ENCODE assay signal across 17 cellular contexts in genomic region chr20:46365483-46366215, GRCh38. TPM values are rescaled to one million over a fixed set of nuclear protein-coding genes. Genes with fewer than 3 reads are reported as not detected.
DNase-seq lines count a peak whose midpoint lies in the region; ATAC-seq, FAIRE-seq and TF ChIP-seq lines count a peak whose summit lies in the region.
"Had no signal": no experiment of that assay in that cellular context is flagged by ENCODE, and none has a peak within 500 bp of the region (broad histone marks: within the 10 kb centered on the region; RNA-seq: fewer than 3 reads in every experiment).

No MANE protein-coding gene starts in this region.

- H3F3A ChIP-seq in smooth muscle cell (ENCODE audit: low read depth), result peaks cover 8% of the 10 kb centered on the region

- H3K4me3 ChIP-seq in BLaER1, result no peak overlapping the region
- H3K4me3 ChIP-seq in smooth muscle cell, result no peak overlapping the region
- H3K4me3 ChIP-seq: HAP-1 had no signal

- peaks cover 35% of the 10 kb centered on the region for H3K36me3 Mint-ChIP-seq in activated naive CD8-positive, alpha-beta T cell treated with anti-CD3 and anti-CD28 coated beads, Interleukin-2, amount 10 ng/mL, durations not matched to agents 7 days and 5 days
- H3K36me3 Mint-ChIP-seq in naive B cell, result peaks cover 6 to 18% of the 10 kb centered on the region in 2 donors

- WGBS in smooth muscle cell (ENCODE audit: low lambda C conversion rate), result 98% methylated on average over 5 of the region's 5 CpGs

- FAIRE-seq in frontal cortex (lab: Jason Lieb, UNC) (no peak), urothelium cell line (lab: Jason Lieb, UNC) (no peak)

- no peak for TF ChIP-seq CTCF in smooth muscle cell (IDR thresholded peaks at IDR 0.05; ENCODE audit: borderline replicate concordance, insufficient read depth, poor library complexity, severe bottlenecking)

- H3K27me3 ChIP-seq in BLaER1 (no peaks in the 10 kb centered on the region), smooth muscle cell (ENCODE audit: low read depth) (no peaks in the 10 kb centered on the region)
- H3K27me3 ChIP-seq: gastroesophageal sphincter, Peyer's patch had no signal

- peak overlapping the region; percentile 87 for H3K27ac Mint-ChIP-seq in activated naive CD8-positive, alpha-beta T cell treated with anti-CD3 and anti-CD28 coated beads, Interleukin-2, amount 10 ng/mL, durations not matched to agents 7 days and 5 days
- peak overlapping the region in 4 of 6 donors; percentile 55 to 94 (median 70) for H3K27ac Mint-ChIP-seq in naive B cell

- DNase-seq in GF-D8 (lab: John Stamatoyannopoulos, UW), result peak; percentile 43
- DNase-seq in activated naive CD8-positive, alpha-beta T cell treated with anti-CD3 and anti-CD28 coated beads, Interleukin-2, amount 10 ng/mL, durations not matched to agents 7 days and 5 days, result no peak
- no peak for DNase-seq in naive B cell
- DNase-seq in frontal cortex (ENCODE audit: low spot score in 2 of 2), result no peak
- no peak for DNase-seq in smooth muscle cell (lab: John Stamatoyannopoulos, UW; ENCODE audit: unreplicated experiment)
- no peak for DNase-seq in urothelium cell line (ENCODE audit: low spot score)
- DNase-seq: endodermal cell, islet precursor cell, NCI-H524 treated with DMSO at 0.1 percent for 48 hours had no signal

- POLR2A ChIA-PET in activated naive CD8-positive, alpha-beta T cell treated with anti-CD3 and anti-CD28 coated beads, Interleukin-2, amount 10 ng/mL, durations not matched to agents 7 days and 5 days (lab: Charles Lee), result interaction anchor here (0.6 to 5.3 kb wide), 7 partner anchors 13 to 357 kb away, joined by 3 to 74 read pairs (median 4); partner anchors contain the start of genes ELMO2 and MMP9

- no peaks in the 10 kb centered on the region for H3K9me3 Mint-ChIP-seq in activated naive CD8-positive, alpha-beta T cell treated with anti-CD3 and anti-CD28 coated beads, Interleukin-2, amount 10 ng/mL, durations not matched to agents 7 days and 5 days
- H3K9me3 Mint-ChIP-seq in naive B cell, result no peaks in the 10 kb centered on the region
- H3K9me3 Mint-ChIP-seq: endodermal cell had no signal

- peaks cover 51% of the 10 kb centered on the region for H3K4me1 Mint-ChIP-seq in activated naive CD8-positive, alpha-beta T cell treated with anti-CD3 and anti-CD28 coated beads, Interleukin-2, amount 10 ng/mL, durations not matched to agents 7 days and 5 days
- H3K4me1 Mint-ChIP-seq in naive B cell, result peaks cover 30 to 43% (median 32%) of the 10 kb centered on the region in 3 donors

- peaks cover 62% of the 10 kb centered on the region for H3K4me1 ChIP-seq in BLaER1
- peaks cover 11% of the 10 kb centered on the region for H3K4me1 ChIP-seq in smooth muscle cell (ENCODE audit: low read depth)
- H3K4me1 ChIP-seq: HAP-1 had no signal

- H3K36me3 ChIP-seq in BLaER1, result peaks cover 70% of the 10 kb centered on the region
- no peaks in the 10 kb centered on the region for H3K36me3 ChIP-seq in smooth muscle cell (ENCODE audit: low read depth)

- H3K9me3 ChIP-seq in BLaER1, result no peaks in the 10 kb centered on the region
- H3K9me3 ChIP-seq in smooth muscle cell (replicated peaks; ENCODE audit: low read depth), result no peaks in the 10 kb centered on the region
- H3K9me3 ChIP-seq: gastroesophageal sphincter, HAP-1, Peyer's patch had no signal

- peak overlapping the region; percentile 38 for H3K4me3 Mint-ChIP-seq in activated naive CD8-positive, alpha-beta T cell treated with anti-CD3 and anti-CD28 coated beads, Interleukin-2, amount 10 ng/mL, durations not matched to agents 7 days and 5 days
- H3K4me3 Mint-ChIP-seq in naive B cell, result peak overlapping the region in 5 of 8 donors; percentile 59 to 96 (median 90)

- H3K4me2 ChIP-seq in BLaER1, result peak overlapping the region; percentile 93
- no peak overlapping the region for H3K4me2 ChIP-seq in smooth muscle cell

- no peaks in the 10 kb centered on the region for H3K27me3 Mint-ChIP-seq in activated naive CD8-positive, alpha-beta T cell treated with anti-CD3 and anti-CD28 coated beads, Interleukin-2, amount 10 ng/mL, durations not matched to agents 7 days and 5 days
- no peaks in the 10 kb centered on the region for H3K27me3 Mint-ChIP-seq in naive B cell

- no peak for ATAC-seq in activated naive CD8-positive, alpha-beta T cell treated with anti-CD3 and anti-CD28 coated beads, Interleukin-2, amount 10 ng/mL, durations not matched to agents 7 days and 5 days (ENCODE audit: low read depth)
- no peak for ATAC-seq in naive B cell (ENCODE audit: low read depth in 2 of 2)
- ATAC-seq in HG03469 (IDR thresholded peaks at IDR 0.05; ENCODE audit: unreplicated experiment), result no peak
- ATAC-seq: gastroesophageal sphincter had no signal

- H2AFZ ChIP-seq in smooth muscle cell (ENCODE audit: low read depth), result no peak overlapping the region

- H3K9ac ChIP-seq in BLaER1, result no peak overlapping the region
- H3K9ac ChIP-seq in smooth muscle cell (ENCODE audit: low read depth), result no peak overlapping the region

- H3K27ac ChIP-seq in BLaER1 (peak overlapping the region; percentile 99; the same call in 1 of the 2 replicates), smooth muscle cell (ENCODE audit: low read depth) (no peak overlapping the region)

- peaks cover 11% of the 10 kb centered on the region for H3K79me2 ChIP-seq in smooth muscle cell (ENCODE audit: low read depth)

- peaks cover 26% of the 10 kb centered on the region; the same call in 1 of the 2 replicates for H4K20me1 ChIP-seq in BLaER1
- peaks cover 28% of the 10 kb centered on the region for H4K20me1 ChIP-seq in smooth muscle cell (ENCODE audit: low read depth)

RNA-seq across cellular contexts. Expression of gene ELMO2, which starts 40.8 kb away (rescaled TPM):
- total RNA-seq in activated naive CD8-positive, alpha-beta T cell treated with anti-CD3 and anti-CD28 coated beads, Interleukin-2, amount 10 ng/mL, durations not matched to agents 7 days and 5 days, result 10 to 100 TPM; 66.8 to 75.2 TPM
- polyA plus RNA-seq in naive B cell (ENCODE audit: low read depth in 6 of 6) (10 to 100 TPM; 14.5 to 25.9 (median 21.1) TPM), smooth muscle cell (33.1 and 37.9 TPM in 2 replicates)
- total RNA-seq in frontal cortex (43.2 TPM), smooth muscle cell (24.9 and 43.0 TPM in 2 replicates)

RNA-seq across cellular contexts. Expression of gene CDH22, which starts 57.4 kb away (rescaled TPM):
- total RNA-seq in activated naive CD8-positive, alpha-beta T cell treated with anti-CD3 and anti-CD28 coated beads, Interleukin-2, amount 10 ng/mL, durations not matched to agents 7 days and 5 days, result not detected
- polyA plus RNA-seq in naive B cell (ENCODE audit: low read depth in 6 of 6) (not detected), smooth muscle cell (not detected in 2 replicates)
- total RNA-seq in frontal cortex (2.0 TPM), smooth muscle cell (not detected in 2 replicates)
- total RNA-seq: activated CD8-positive, alpha-beta memory T cell treated with anti-CD3 and anti-CD28 coated beads for 36 hours; Peyer's patch; T-helper 2 cell treated with Interferon-gamma antibody and Interleukin-4, amounts not matched to agents 100 ng/mL and 5 ng/mL, for 36 hours had no signal
- polyA plus RNA-seq: BJ had no signal
